9 cellular contexts compared by ENCODE assay signal in the genomic region with DNA sequence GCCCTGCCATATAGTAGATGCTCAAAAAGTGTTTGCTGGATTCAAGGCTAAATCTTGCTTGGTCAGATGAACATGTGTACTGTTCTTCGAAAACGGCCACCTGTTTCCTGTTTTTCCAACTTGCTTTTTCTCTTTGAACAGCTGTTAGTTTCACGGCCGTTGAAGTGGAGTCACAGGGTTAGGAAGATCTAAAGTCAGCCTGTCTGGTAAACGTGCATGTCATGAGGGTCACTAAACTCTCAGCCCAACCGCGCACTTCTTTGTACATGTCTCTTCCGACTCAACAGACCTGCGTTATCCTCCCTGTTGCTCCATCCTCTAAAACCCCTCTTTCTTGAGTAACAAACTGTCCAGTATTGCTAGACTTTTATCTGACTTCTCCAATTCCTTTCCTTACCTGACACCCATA.
DNase-seq lines count a peak whose midpoint lies in the region; ATAC-seq and TF ChIP-seq lines count a peak whose summit lies in the region.
"Had no signal": no experiment of that assay in that cellular context is flagged by ENCODE, and none has a peak within 500 bp of the region (broad histone marks: within the 10 kb centered on the region; RNA-seq: fewer than 3 reads in every experiment).

No MANE protein-coding gene starts in this region.

- H3K36me3 ChIP-seq in WERI-Rb-1 = no peaks in the 10 kb centered on the region

- CTCF ChIA-PET in HEK293T (lab: Yijun Ruan, JAX) = no interaction called here

- no peaks in the 10 kb centered on the region for H3K9me3 ChIP-seq in WERI-Rb-1 (ENCODE audit: severe bottlenecking)

- ATAC-seq in GM18858 (IDR thresholded peaks at IDR 0.05; ENCODE audit: unreplicated experiment) = peak; percentile 27
- peak; percentile 39 for ATAC-seq in GM21717 (IDR thresholded peaks at IDR 0.05; ENCODE audit: unreplicated experiment)
- ATAC-seq: Panc1 had no signal

- H3K4me3 ChIP-seq in WERI-Rb-1 (ENCODE audit: low read depth, low read length) = no peak overlapping the region

- H3K27ac ChIP-seq in WERI-Rb-1 = no peak overlapping the region

- TF ChIP-seq CTCF in WERI-Rb-1 (IDR thresholded peaks at IDR 0.05; ENCODE audit: low read depth, low read length) = no peak

- POLR2A ChIA-PET in HEK293T (lab: Yijun Ruan, JAX) = no interaction called here

- DNase-seq in NAMALWA (ENCODE audit: low spot score) (peak; percentile 93), mucosa of gallbladder (ENCODE audit: low spot score) (peak; percentile 25), HEK293T (ENCODE audit: extremely low spot score) (no peak), WERI-Rb-1 (no peak), C1 segment of cervical spinal cord (lab: John Stamatoyannopoulos, UW) (no peak)
- no peak for DNase-seq in activated CD4-positive, CD25-positive, alpha-beta regulatory T cell (lab: John Stamatoyannopoulos, UW)

- no peaks in the 10 kb centered on the region for H3K27me3 ChIP-seq in WERI-Rb-1 (ENCODE audit: insufficient read depth, low read depth, severe bottlenecking)

TF ChIP-seq in HEK293T, 16 proteins besides CTCF, POLR2A, EP300 and RAD21:
- TF ChIP-seq L3MBTL2 (conservative IDR thresholded peaks at IDR 0.05) = no peak
- TF ChIP-seq LEF1 (IDR thresholded peaks at IDR 0.05; ENCODE audit: borderline replicate concordance) = no peak
- TF ChIP-seq ZNF384 (IDR thresholded peaks at IDR 0.05) = no peak
- no peak for TF ChIP-seq HDGF (IDR thresholded peaks at IDR 0.05; ENCODE audit: borderline replicate concordance)

Comparison
In these comparisons a context has a peak if more than half of its experiments do, and no peak if none do; other contexts are left out.
1. DNase-seq: peak in NAMALWA (single experiment) and mucosa of gallbladder (single experiment); none in HEK293T (single experiment), WERI-Rb-1 (single experiment), activated CD4-positive, CD25-positive, alpha-beta regulatory T cell (0 of 4) and C1 segment of cervical spinal cord (0 of 14).